Comparison of ENCODE assay signal across 14 cellular contexts in genomic region chr22:38967451-38968450, GRCh38. TPM values are rescaled to one million over a fixed set of nuclear protein-coding genes. Genes with fewer than 3 reads are reported as not detected.
A peak's percentile ranks its signal among the peaks of the same experiment; 100 is the strongest.
DNase-seq lines count a peak whose midpoint lies in the region; ATAC-seq, FAIRE-seq and TF ChIP-seq lines count a peak whose summit lies in the region.
"Had no signal": no experiment of that assay in that cellular context is flagged by ENCODE, and none has a peak within 500 bp of the region (broad histone marks: within the 10 kb centered on the region; RNA-seq: fewer than 3 reads in every experiment).

No MANE protein-coding gene starts in this region.

- no peak for TF ChIP-seq POLR2A in GM12892 (IDR thresholded peaks at IDR 0.05; ENCODE audit: low read depth, low read length)

- H3K27me3 ChIP-seq in psoas muscle (ENCODE audit: insufficient read depth in 3 of 3, low read length in 2 of 3) (peaks cover 0 to 7% (median 3%) of the 10 kb centered on the region in 3 donors), foreskin keratinocyte (peaks cover 28% of the 10 kb centered on the region)
- H3K27me3 ChIP-seq: sigmoid colon had no signal

- WGBS in psoas muscle, 3 donors = 65 to 78% (median 71%) methylated on average over 15 of the region's 15 CpGs

- intact Hi-C loops in cardiac septum (cut with DNase I) (no loop called here), psoas muscle (cut with DNase I) (no loop called here)

- no peak overlapping the region for H3K27ac ChIP-seq in psoas muscle
- no peak overlapping the region for H3K27ac ChIP-seq in foreskin keratinocyte
- H3K27ac ChIP-seq: sigmoid colon had no signal

- TF ChIP-seq CTCF in psoas muscle (IDR thresholded peaks at IDR 0.05) = no peak
- no peak for TF ChIP-seq CTCF in foreskin keratinocyte (conservative IDR thresholded peaks at IDR 0.05)

- ATAC-seq in psoas muscle (peak in 3 of 4 donors; percentile 35 to 48 (median 37)), foreskin keratinocyte (no peak), GM18517 (IDR thresholded peaks at IDR 0.05; ENCODE audit: unreplicated experiment) (no peak), GM19397 (IDR thresholded peaks at IDR 0.05; ENCODE audit: unreplicated experiment) (no peak)
- ATAC-seq: SK-N-SH treated with all-trans-retinoic acid at 6 μM for 48 hours had no signal

- peak; percentile 94 for FAIRE-seq in GM12892 (lab: Jason Lieb, UNC)

- no peaks in the 10 kb centered on the region for H3K9me3 ChIP-seq in psoas muscle
- H3K9me3 ChIP-seq: sigmoid colon had no signal

- no peaks in the 10 kb centered on the region for H3K36me3 ChIP-seq in psoas muscle (ENCODE audit: insufficient read depth in 1 of 2, low read depth in 1 of 2)
- H3K36me3 ChIP-seq: sigmoid colon had no signal

- H3K4me3 ChIP-seq in psoas muscle = no peak overlapping the region
- H3K4me3 ChIP-seq: sigmoid colon had no signal

- H3K4me1 ChIP-seq in psoas muscle (no peaks in the 10 kb centered on the region), foreskin keratinocyte (no peaks in the 10 kb centered on the region)
- H3K4me1 ChIP-seq: sigmoid colon had no signal

- DNase-seq in GM12892 (ENCODE audit: insufficient read length) (no peak), OCI-M1 (lab: John Stamatoyannopoulos, UW) (peak; percentile 82), cardiac septum (ENCODE audit: low spot score) (peak; percentile 82), psoas muscle (peak; percentile 31 to 63), OCI-M2 (lab: John Stamatoyannopoulos, UW; ENCODE audit: unreplicated experiment) (no peak), foreskin keratinocyte (no peak)
- DNase-seq: activated CD4-positive, CD25-positive, alpha-beta regulatory T cell treated with anti-CD3 and anti-CD28 coated beads, Interleukin-2, amount 50 U/mL, for 72 hours; activated T-cell treated with anti-CD3 and anti-CD28 coated beads, Interleukin-2, amount 50 U/mL, for 48 hours; NCI-H1694; sigmoid colon had no signal

RNA-seq across cellular contexts. Expression of gene APOBEC3A, which starts 10.3 kb away (rescaled TPM):
- polyA plus RNA-seq in GM12892 (2012; ENCODE audit: missing spikeins) = not detected
- 1.7 TPM for total RNA-seq in cardiac septum
- under 1 TPM; 0.19 to 0.76 (median 0.33) TPM for total RNA-seq in psoas muscle
- polyA plus RNA-seq in psoas muscle = under 1 TPM in 2 of 3 donors, not detected in 1; 0.09 to 0.23 TPM
- not detected in 2 replicates for total RNA-seq in foreskin keratinocyte
- not detected in 2 replicates for polyA plus RNA-seq in foreskin keratinocyte
- total RNA-seq: myocyte had no signal

RNA-seq across cellular contexts. Expression of gene APOBEC3B, which starts 14.4 kb away (rescaled TPM):
- 21.6 TPM for polyA plus RNA-seq in GM12892 (2012; ENCODE audit: missing spikeins)
- 0.54 TPM for total RNA-seq in cardiac septum
- under 1 TPM in 2 of 4 donors, not detected in 2; 0.30 to 0.59 TPM for total RNA-seq in psoas muscle
- under 1 TPM; 0.15 to 0.57 (median 0.18) TPM for polyA plus RNA-seq in psoas muscle
- total RNA-seq in foreskin keratinocyte = 0.41 and 1.6 TPM in 2 replicates
- 1.4 and 3.4 TPM in 2 replicates for polyA plus RNA-seq in foreskin keratinocyte

RNA-seq across cellular contexts. Expression of gene APOBEC3C, which starts 46.3 kb away (rescaled TPM):
- 69.7 TPM for polyA plus RNA-seq in GM12892 (2012; ENCODE audit: missing spikeins)
- 22.1 TPM for total RNA-seq in cardiac septum
- 1 to 10 TPM; 1.7 to 4.6 (median 2.3) TPM for total RNA-seq in psoas muscle
- 1 to 10 TPM in 2 of 3 donors, under 1 TPM in 1; 0.82 to 1.4 (median 1.1) TPM for polyA plus RNA-seq in psoas muscle
- 28.0 and 28.9 TPM in 2 replicates for total RNA-seq in foreskin keratinocyte
- 67.6 and 70.0 TPM in 2 replicates for polyA plus RNA-seq in foreskin keratinocyte

RNA-seq across cellular contexts. Expression of gene APOBEC3D, which starts 53.2 kb away (rescaled TPM):
- polyA plus RNA-seq in GM12892 (2012; ENCODE audit: missing spikeins) = 10.2 TPM
- total RNA-seq in cardiac septum (1.3 TPM), psoas muscle (1 to 10 TPM in 1 of 4 donors, under 1 TPM in 2, not detected in 1; 0.55 to 1.1 (median 0.74) TPM), foreskin keratinocyte (0.10 TPM in 1 of 2 replicates, not detected in the other)
- polyA plus RNA-seq in psoas muscle (under 1 TPM; 0.08 to 0.42 (median 0.18) TPM), foreskin keratinocyte (0.08 and 0.20 TPM in 2 replicates)
- total RNA-seq: myocyte had no signal

Comparison
In these comparisons a context has a peak if more than half of its experiments do, and no peak if none do; other contexts are left out.
1. DNase-seq: peak in OCI-M1 (single experiment), cardiac septum (single experiment) and psoas muscle (2 of 2); none in GM12892 (single experiment), OCI-M2 (single experiment) and foreskin keratinocyte (0 of 2).
2. ATAC-seq: peak in psoas muscle (3 of 4); none in foreskin keratinocyte (single experiment), GM18517 (single experiment) and GM19397 (single experiment).